8 cellular contexts compared by ENCODE assay signal in genomic region chr6:88963139-88964090, GRCh38. TPM values are rescaled to one million over a fixed set of nuclear protein-coding genes. Genes with fewer than 3 reads are reported as not detected.
A peak's percentile ranks its signal among the peaks of the same experiment; 100 is the strongest.
DNase-seq lines count a peak whose midpoint lies in the region; ATAC-seq and TF ChIP-seq lines count a peak whose summit lies in the region.

RNGTT (minus strand) TSS chr6:88963618; CDS start chr6:88963409, 209 bp downstream.

- ATAC-seq in effector memory CD8-positive, alpha-beta T cell (replicated peaks), result peak; percentile 98

- no peaks in the 10 kb centered on the region for H3K27me3 Mint-ChIP-seq in effector memory CD8-positive, alpha-beta T cell

- peak; percentile 88 for DNase-seq in CMK (ENCODE audit: low read depth)
- DNase-seq in GM20000 (ENCODE audit: low spot score), result peak; percentile 97
- DNase-seq in HT-29 (ENCODE audit: low spot score), result peak; percentile 95
- peak; percentile 97 to 98 for DNase-seq in NOMO-1 (lab: John Stamatoyannopoulos, UW; ENCODE audit: unreplicated experiment in 2 of 2)
- DNase-seq in effector memory CD8-positive, alpha-beta T cell, result peak; percentile 95 to 96 (median 96)
- DNase-seq in medulla oblongata (ENCODE audit: extremely low spot score), result peak; percentile 99
- peak; percentile 97 for DNase-seq in stimulated activated CD8-positive, alpha-beta memory T cell treated with anti-CD3 and anti-CD28 coated beads, Interleukin-12 subunit alpha, Interleukin-12 subunit beta, amount 100 ng/mL, for 1 hour (ENCODE audit: low read depth)

- peak within 1 kb of the TSS; percentile 94 to 95 for H3K27ac Mint-ChIP-seq in effector memory CD8-positive, alpha-beta T cell

- H3K4me3 Mint-ChIP-seq in effector memory CD8-positive, alpha-beta T cell, result peak within 1 kb of the TSS; percentile 96 to 97

- H3K4me1 Mint-ChIP-seq in effector memory CD8-positive, alpha-beta T cell (ENCODE audit: low read depth in 2 of 2), result peaks cover 26 to 29% of the 10 kb centered on the region in 2 donors

- H3K9me3 Mint-ChIP-seq in effector memory CD8-positive, alpha-beta T cell, result no peaks in the 10 kb centered on the region

- CTCF ChIA-PET in activated CD8-positive, alpha-beta memory T cell treated with anti-CD3 and anti-CD28 coated beads for 36 hours (lab: Charles Lee), result interaction anchor here (1.6 kb wide), 1 partner anchor 408 kb away, joined by 3 read pairs; no protein-coding TSS in a partner anchor

- TF ChIP-seq CTCF in GM20000 (IDR thresholded peaks at IDR 0.05; ENCODE audit: extremely low read depth, missing control alignments), result no peak

- POLR2A ChIA-PET in activated CD8-positive, alpha-beta memory T cell treated with anti-CD3 and anti-CD28 coated beads for 36 hours (lab: Charles Lee), result interaction anchor here (0.6 to 1.5 kb wide), 4 partner anchors 116 to 1396 kb away, joined by 3 to 6 read pairs (median 4); partner anchors contain the start of gene PNRC1

- peaks cover 12% of the 10 kb centered on the region for H3K36me3 Mint-ChIP-seq in effector memory CD8-positive, alpha-beta T cell (ENCODE audit: insufficient read depth)

RNA-seq across cellular contexts. Expression of gene RNGTT, which starts in this region (rescaled TPM):
- total RNA-seq in HT-29 (2014; rRNA removed; shearing (Covaris generic)), result 12.9 and 14.0 TPM in 2 replicates
- 10 to 100 TPM; 20.4 to 22.1 TPM for total RNA-seq in activated CD8-positive, alpha-beta memory T cell treated with anti-CD3 and anti-CD28 coated beads for 36 hours

Comparison
In these comparisons a context has a peak if more than half of its experiments do, and no peak if none do; other contexts are left out.
1. Peak in every context shown above with its lines: DNase-seq and ATAC-seq.